In genomic region chr2:67065046-67065445, GRCh38 we compare ENCODE assay signal across 16 cellular contexts.
"Had no signal": no experiment of that assay in that cellular context is flagged by ENCODE, and none has a peak within 500 bp of the region (broad histone marks: within the 10 kb centered on the region; RNA-seq: fewer than 3 reads in every experiment).

No MANE protein-coding gene starts in this region.

- H3K27ac Mint-ChIP-seq: activated CD4-positive, alpha-beta memory T cell treated with anti-CD3 and anti-CD28 coated beads for 36 hours; activated naive CD8-positive, alpha-beta T cell; immature natural killer cell; memory B cell; nephron progenitor cell had no signal

- ATAC-seq: activated CD4-positive, CD25-positive, alpha-beta regulatory T cell treated with anti-CD3 and anti-CD28 coated beads, Interleukin-2, amount 50 U/mL, for 24 hours; left colon; psoas muscle; upper lobe of right lung had no signal

- H3K36me3 ChIP-seq: ascending aorta, suprapubic skin, upper lobe of right lung had no signal

- DNase-seq: activated CD4-positive, alpha-beta memory T cell treated with anti-CD3 and anti-CD28 coated beads for 36 hours; activated gamma-delta T cell; activated T-cell treated with anti-CD3 and anti-CD28 coated beads, Interleukin-2, amount 50 U/mL, for 48 hours; immature natural killer cell; left colon; nephron progenitor cell; psoas muscle; stimulated activated CD4-positive, alpha-beta T cell treated with anti-CD3 and anti-CD28 coated beads, Interleukin-2, amount 100 ng/mL, for 48 hours; stimulated activated naive CD4-positive, alpha-beta T cell treated with Interleukin-2 at 50 U/mL for 16 hours; upper lobe of right lung had no signal

- H3K27ac ChIP-seq: ascending aorta, psoas muscle, suprapubic skin, upper lobe of right lung had no signal

- H3K4me1 ChIP-seq: ascending aorta, psoas muscle, suprapubic skin, upper lobe of right lung had no signal

- FAIRE-seq: colon had no signal

- H3K36me3 Mint-ChIP-seq: activated CD4-positive, alpha-beta memory T cell treated with anti-CD3 and anti-CD28 coated beads for 36 hours; activated naive CD8-positive, alpha-beta T cell; immature natural killer cell; memory B cell had no signal

- H3K4me3 Mint-ChIP-seq: activated CD4-positive, alpha-beta memory T cell treated with anti-CD3 and anti-CD28 coated beads for 36 hours; activated naive CD8-positive, alpha-beta T cell; immature natural killer cell; memory B cell; nephron progenitor cell had no signal

- H3K27me3 Mint-ChIP-seq: activated CD4-positive, alpha-beta memory T cell treated with anti-CD3 and anti-CD28 coated beads for 36 hours; activated naive CD8-positive, alpha-beta T cell; memory B cell had no signal

- H3K4me3 ChIP-seq: ascending aorta, psoas muscle, suprapubic skin, upper lobe of right lung had no signal

- H3K27me3 ChIP-seq: ascending aorta, suprapubic skin, upper lobe of right lung had no signal

- H3K4me1 Mint-ChIP-seq: immature natural killer cell, memory B cell had no signal

- H3K9me3 ChIP-seq: psoas muscle, suprapubic skin, upper lobe of right lung had no signal
